ENCODE assay signal across 16 cellular contexts in the genomic region with DNA sequence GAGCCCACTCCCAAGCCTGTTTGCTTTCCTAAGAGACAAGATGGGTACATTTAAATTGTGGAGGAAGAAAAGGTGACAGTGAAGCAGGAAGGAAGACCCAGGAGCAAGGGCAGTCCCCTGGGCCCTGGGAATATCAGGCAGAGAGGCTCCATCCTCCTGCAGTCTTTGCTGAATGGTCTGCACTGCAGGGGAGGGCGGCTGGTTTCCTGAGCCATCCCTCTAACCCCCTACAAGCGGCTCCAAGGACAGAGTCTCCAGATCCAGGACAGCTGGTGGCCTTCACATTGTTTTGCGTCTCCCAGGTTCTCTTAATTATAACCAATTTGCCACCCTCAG. TPM values are rescaled to one million over a fixed set of nuclear protein-coding genes. Genes with fewer than 3 reads are reported as not detected.
A peak's percentile ranks its signal among the peaks of the same experiment; 100 is the strongest.
DNase-seq lines count a peak whose midpoint lies in the region; ATAC-seq and TF ChIP-seq lines count a peak whose summit lies in the region.
"Had no signal": no experiment of that assay in that cellular context is flagged by ENCODE, and none has a peak within 500 bp of the region (broad histone marks: within the 10 kb centered on the region; RNA-seq: fewer than 3 reads in every experiment).

No MANE protein-coding gene starts in this region.

- in situ Hi-C loops in G401 (cut with HindIII; ENCODE audit: low sequenced_read_pairs) = no loop called here

- H3K27me3 ChIP-seq in heart right ventricle = no peaks in the 10 kb centered on the region
- H3K27me3 ChIP-seq in right cardiac atrium (ENCODE audit: control insufficient read depth, insufficient read depth) = no peaks in the 10 kb centered on the region
- no peaks in the 10 kb centered on the region for H3K27me3 ChIP-seq in neuron (ENCODE audit: insufficient read depth, low read length)
- H3K27me3 ChIP-seq: SJSA1 had no signal

- H2AFZ ChIP-seq in neuron (ENCODE audit: low read depth, low read length) = no peak overlapping the region

- WGBS in heart right ventricle, 2 donors = 69 to 71% methylated on average over 3 of the region's 3 CpGs
- WGBS in right cardiac atrium = 56% methylated on average over 3 of the region's 3 CpGs

- H3K4me3 ChIP-seq in heart right ventricle (no peak overlapping the region), right cardiac atrium (ENCODE audit: low read length) (no peak overlapping the region), neuron (ENCODE audit: low read length) (peak overlapping the region; percentile 43)
- H3K4me3 ChIP-seq: GM12878, HAP-1, SJSA1 had no signal

- H3K4me1 ChIP-seq in heart right ventricle (peaks cover 0 to 57% (median 31%) of the 10 kb centered on the region in 9 donors), right cardiac atrium (ENCODE audit: control insufficient read depth, insufficient read depth, low read length) (peaks cover 5% of the 10 kb centered on the region), neuron (ENCODE audit: insufficient read depth, low read length) (peaks cover 50% of the 10 kb centered on the region)

- peak overlapping the region in 9 of 10 donors; percentile 19 to 90 (median 57) for H3K27ac ChIP-seq in heart right ventricle
- peak overlapping the region; percentile 89 for H3K27ac ChIP-seq in right cardiac atrium (ENCODE audit: low read length)
- H3K27ac ChIP-seq: SJSA1, VCaP had no signal

- no peaks in the 10 kb centered on the region for H3K9me3 ChIP-seq in heart right ventricle
- H3K9me3 ChIP-seq in right cardiac atrium (ENCODE audit: control insufficient read depth, low read length) = no peaks in the 10 kb centered on the region
- H3K9me3 ChIP-seq in neuron (ENCODE audit: low read length) = no peaks in the 10 kb centered on the region
- H3K9me3 ChIP-seq: HAP-1, SJSA1 had no signal

- ATAC-seq in heart right ventricle = peak in 2 of 8 donors; percentile 4 to 8
- ATAC-seq in Right ventricle myocardium superior (ENCODE audit: poor library complexity) = no peak
- peak in 1 of 2 donors; percentile 4 for ATAC-seq in right cardiac atrium
- ATAC-seq in GM21825 (IDR thresholded peaks at IDR 0.05; ENCODE audit: unreplicated experiment) = no peak
- ATAC-seq in GM19035 (IDR thresholded peaks at IDR 0.05; ENCODE audit: unreplicated experiment) = no peak
- ATAC-seq: GM12878 had no signal

- intact Hi-C loops in heart right ventricle (cut with DNase I) = loop anchor here in 8 of 10 donors (5.0 to 10.0 kb wide), 8 partner anchors 67 to 297 kb away; a partner anchor contains a TSS
- intact Hi-C loops in Right ventricle myocardium superior (cut with DNase I) = loop anchor here (10.0 kb wide), 1 partner anchor 77 kb away; a partner anchor contains a TSS
- intact Hi-C loops in right cardiac atrium (cut with DNase I) = loop anchor here in 3 of 4 donors (5.0 to 10.0 kb wide), 4 partner anchors 77 to 107 kb away; a partner anchor contains a TSS

- H3K36me3 ChIP-seq in heart right ventricle (no peaks in the 10 kb centered on the region), neuron (ENCODE audit: insufficient read depth, low read length) (peaks cover 11% of the 10 kb centered on the region)
- H3K36me3 ChIP-seq: HAP-1, SJSA1 had no signal

- DNase-seq in heart right ventricle (no peak), Right ventricle myocardium superior (no peak), right cardiac atrium (no peak), DMS114 treated with DMSO at 0.1 percent for 48 hours (lab: John Stamatoyannopoulos, UW; ENCODE audit: unreplicated experiment) (no peak), G401 (ENCODE audit: low spot score) (no peak)
- DNase-seq: effector CD4-positive, alpha-beta T cell; mesenchymal stem cell; NCI-H1694; NCI-H526 treated with DMSO at 0.1 percent for 48 hours had no signal

- no peak for TF ChIP-seq CTCF in heart right ventricle (IDR thresholded peaks at IDR 0.05)

RNA-seq across cellular contexts. Expression of a gene that starts 53.7 kb away (rescaled TPM):
- 1 to 10 TPM in 1 of 10 donors, under 1 TPM in 8, not detected in 1; 0.26 to 1.1 (median 0.42) TPM for total RNA-seq in heart right ventricle
- polyA plus RNA-seq in heart right ventricle = under 1 TPM; 0.22 to 0.23 TPM
- total RNA-seq in Right ventricle myocardium superior = 0.32 TPM
- total RNA-seq in right cardiac atrium = 1 to 10 TPM in 2 of 4 donors, under 1 TPM in 2; 0.74 to 1.6 (median 0.99) TPM
- 0.95 TPM for polyA plus RNA-seq in right cardiac atrium
- 7.9 and 20.7 TPM in 2 replicates for total RNA-seq in G401 (2014; rRNA removed; shearing (Covaris generic))
